Comparison of ENCODE assay signal across 23 cellular contexts in the genomic region with DNA sequence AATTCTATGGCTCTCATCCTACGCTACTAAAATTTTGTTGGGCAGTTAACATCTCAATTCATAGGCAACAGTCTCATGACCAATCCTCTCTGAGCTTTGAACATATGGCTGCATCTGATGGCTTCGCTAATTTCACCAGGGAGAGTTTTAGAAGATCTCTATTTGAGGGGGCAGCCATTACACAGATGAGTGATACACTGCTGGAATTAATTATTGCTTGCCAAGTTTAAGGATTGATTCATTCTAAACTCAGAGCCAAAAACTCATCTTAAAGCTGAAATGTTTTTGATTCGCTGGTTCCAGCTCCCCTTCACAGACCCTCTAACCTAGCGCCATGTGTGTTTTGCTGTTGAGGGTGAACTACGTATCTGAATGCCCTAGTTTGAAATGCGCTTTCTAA.
"Had no signal": no experiment of that assay in that cellular context is flagged by ENCODE, and none has a peak within 500 bp of the region (broad histone marks: within the 10 kb centered on the region; RNA-seq: fewer than 3 reads in every experiment).

No MANE protein-coding gene starts in this region.

- H3K9ac ChIP-seq: SK-N-SH had no signal

- H3K4me3 ChIP-seq: adrenal gland, body of pancreas, breast epithelium, SJCRH30 had no signal

- H3K27ac ChIP-seq: adrenal gland, body of pancreas, breast epithelium, SJCRH30 had no signal

- H3K4me2 ChIP-seq: SK-N-SH had no signal

- H3K27me3 ChIP-seq: adrenal gland, body of pancreas, breast epithelium had no signal

- H3K36me3 ChIP-seq: adrenal gland, breast epithelium, SJCRH30 had no signal

- DNase-seq: activated CD4-positive, alpha-beta T cell treated with anti-CD3 and anti-CD28 coated beads, Interleukin-2, amount 10 ng/mL, durations not matched to agents 7 days and 5 days; activated CD4-positive, alpha-beta T cell treated with anti-CD3 and anti-CD28 coated beads, Interleukin-2, amount 50 U/mL, for 48 hours; activated CD8-positive, alpha-beta T cell treated with anti-CD3 and anti-CD28 coated beads, Interleukin-2, amount 10 ng/mL, durations not matched to agents 7 days and 5 days; activated gamma-delta T cell; activated naive CD4-positive, alpha-beta T cell treated with Interleukin-2 at 50 U/mL for 16 hours; activated T-cell treated with anti-CD3 and anti-CD28 coated beads, Interleukin-2, amount 50 U/mL, for 24 hours; adrenal gland; body of pancreas; caudate nucleus; Karpas-422; KBM-7; NCI-H1105; NCI-H1417 treated with DMSO at 0.1 percent for 48 hours; NCI-H1930; NCI-H2081 treated with DMSO at 0.1 percent for 48 hours; NCI-H510A; NCI-H526; NCI-H774; SHP77; SJCRH30; SK-N-SH had no signal

- H3K4me1 ChIP-seq: adrenal gland, body of pancreas, breast epithelium, SJCRH30 had no signal

- H3K9me3 ChIP-seq: adrenal gland, body of pancreas, breast epithelium, SJCRH30, SK-N-SH had no signal

- H3K9me2 ChIP-seq: SK-N-SH had no signal

- ATAC-seq: activated CD8-positive, alpha-beta T cell treated with anti-CD3 and anti-CD28 coated beads, Interleukin-2, amount 10 ng/mL, durations not matched to agents 7 days and 5 days; body of pancreas; Panc1 had no signal
